Comparison of ENCODE assay signal across 9 cellular contexts in genomic region chr1:149846042-149846441, GRCh38. TPM values are rescaled to one million over a fixed set of nuclear protein-coding genes. Genes with fewer than 3 reads are reported as not detected.
DNase-seq lines count a peak whose midpoint lies in the region; TF ChIP-seq lines count a peak whose summit lies in the region.
"Had no signal": no experiment of that assay in that cellular context is flagged by ENCODE, and none has a peak within 500 bp of the region (broad histone marks: within the 10 kb centered on the region; RNA-seq: fewer than 3 reads in every experiment).

No MANE protein-coding gene starts in this region.

- no peaks in the 10 kb centered on the region for H3K27me3 Mint-ChIP-seq in activated CD4-positive, alpha-beta T cell treated with anti-CD3 and anti-CD28 coated beads, Interleukin-2, amount 10 ng/mL, durations not matched to agents 7 days and 5 days
- H3K27me3 Mint-ChIP-seq in brain: no peaks in the 10 kb centered on the region
- no peaks in the 10 kb centered on the region for H3K27me3 Mint-ChIP-seq in progenitor cell of endocrine pancreas

- POLR2A ChIA-PET in activated CD4-positive, alpha-beta T cell treated with anti-CD3 and anti-CD28 coated beads, Interleukin-2, amount 10 ng/mL, durations not matched to agents 7 days and 5 days (lab: Charles Lee): interaction anchor here (0.7 kb wide), 1 partner anchor 41 kb away, joined by 5 read pairs; a partner anchor contains a TSS

- TF ChIP-seq CTCF in OCI-LY3 (IDR thresholded peaks at IDR 0.05; ENCODE audit: low read depth, low read length) (no peak), brain (conservative IDR thresholded peaks at IDR 0.05) (no peak), progenitor cell of endocrine pancreas (IDR thresholded peaks at IDR 0.05; ENCODE audit: unreplicated experiment) (no peak)

- H3K4me3 Mint-ChIP-seq in activated CD4-positive, alpha-beta T cell treated with anti-CD3 and anti-CD28 coated beads, Interleukin-2, amount 10 ng/mL, durations not matched to agents 7 days and 5 days: peak overlapping the region; percentile 81
- H3K4me3 Mint-ChIP-seq in brain (peak overlapping the region; percentile 74 to 97 (median 90)), progenitor cell of endocrine pancreas (ENCODE audit: low read depth) (peak overlapping the region; percentile 79)

- H4K20me1 ChIP-seq in OCI-LY3 (ENCODE audit: insufficient read depth, low read length): peaks cover 45% of the 10 kb centered on the region

- CTCF ChIA-PET in activated CD4-positive, alpha-beta T cell treated with anti-CD3 and anti-CD28 coated beads, Interleukin-2, amount 10 ng/mL, durations not matched to agents 7 days and 5 days (lab: Charles Lee): no interaction called here

- H3K27ac ChIP-seq in OCI-LY3 (ENCODE audit: low read length): peak overlapping the region; percentile 83

- H3K36me3 Mint-ChIP-seq in activated CD4-positive, alpha-beta T cell treated with anti-CD3 and anti-CD28 coated beads, Interleukin-2, amount 10 ng/mL, durations not matched to agents 7 days and 5 days (ENCODE audit: low read depth): peaks cover 46% of the 10 kb centered on the region
- H3K36me3 Mint-ChIP-seq in brain: peaks cover 12% of the 10 kb centered on the region
- peaks cover 3% of the 10 kb centered on the region for H3K36me3 Mint-ChIP-seq in progenitor cell of endocrine pancreas (ENCODE audit: insufficient read depth)

- no peaks in the 10 kb centered on the region for H3K9me3 Mint-ChIP-seq in activated CD4-positive, alpha-beta T cell treated with anti-CD3 and anti-CD28 coated beads, Interleukin-2, amount 10 ng/mL, durations not matched to agents 7 days and 5 days
- H3K9me3 Mint-ChIP-seq in brain (no peaks in the 10 kb centered on the region), progenitor cell of endocrine pancreas (ENCODE audit: low read depth) (no peaks in the 10 kb centered on the region)

- peak overlapping the region; percentile 98 for H3K9ac ChIP-seq in OCI-LY3 (ENCODE audit: low read length)

- H3K4me2 ChIP-seq in OCI-LY3 (ENCODE audit: low read length): peak overlapping the region; percentile 99

- H3K79me2 ChIP-seq in OCI-LY3 (ENCODE audit: low read length): peaks cover 70% of the 10 kb centered on the region

- no peaks in the 10 kb centered on the region for H3K9me3 ChIP-seq in OCI-LY3 (ENCODE audit: insufficient read depth, low read length)

- H3K4me1 Mint-ChIP-seq in activated CD4-positive, alpha-beta T cell treated with anti-CD3 and anti-CD28 coated beads, Interleukin-2, amount 10 ng/mL, durations not matched to agents 7 days and 5 days: peaks cover 54% of the 10 kb centered on the region
- H3K4me1 Mint-ChIP-seq in brain: peaks cover 64% of the 10 kb centered on the region
- H3K4me1 Mint-ChIP-seq in progenitor cell of endocrine pancreas (ENCODE audit: low read depth): peaks cover 35% of the 10 kb centered on the region

- DNase-seq in activated CD4-positive, alpha-beta T cell treated with anti-CD3 and anti-CD28 coated beads, Interleukin-2, amount 10 ng/mL, durations not matched to agents 7 days and 5 days: peak; percentile 3
- DNase-seq in activated CD4-positive, alpha-beta T cell treated with anti-CD3 and anti-CD28 coated beads for 1 hour: no peak
- DNase-seq in progenitor cell of endocrine pancreas (ENCODE audit: low spot score, unreplicated experiment) (no peak), T-helper 9 cell (no peak), NCI-H2081 (lab: John Stamatoyannopoulos, UW) (no peak), NCI-H345 (lab: John Stamatoyannopoulos, UW) (no peak)
- DNase-seq: NCI-H2107 had no signal

- no peaks in the 10 kb centered on the region for H3K27me3 ChIP-seq in OCI-LY3 (ENCODE audit: low read depth, low read length)

- H3K4me3 ChIP-seq in OCI-LY3 (ENCODE audit: low read length): peak overlapping the region; percentile 94

- H3K27ac Mint-ChIP-seq in activated CD4-positive, alpha-beta T cell treated with anti-CD3 and anti-CD28 coated beads, Interleukin-2, amount 10 ng/mL, durations not matched to agents 7 days and 5 days: peak overlapping the region; percentile 92
- peak overlapping the region in 4 of 5 experiments; percentile 11 to 94 (median 58) for H3K27ac Mint-ChIP-seq in brain
- H3K27ac Mint-ChIP-seq in progenitor cell of endocrine pancreas: peak overlapping the region; percentile 89

- H3K36me3 ChIP-seq in OCI-LY3 (replicated peaks; ENCODE audit: low read depth, low read length): peaks cover 40% of the 10 kb centered on the region

- H3K4me1 ChIP-seq in OCI-LY3 (ENCODE audit: low read length): peaks cover 46% of the 10 kb centered on the region

- no peak overlapping the region for H2AFZ ChIP-seq in OCI-LY3 (ENCODE audit: low read depth, low read length)

RNA-seq across cellular contexts. Expression of gene BOLA1, which starts 53.3 kb away (rescaled TPM):
- total RNA-seq in activated CD4-positive, alpha-beta T cell treated with anti-CD3 and anti-CD28 coated beads, Interleukin-2, amount 10 ng/mL, durations not matched to agents 7 days and 5 days: 10 to 100 TPM; 20.3 to 20.6 TPM
- 39.0 TPM for polyA plus RNA-seq in brain (ENCODE audit: insufficient read depth, low read depth, low replicate concordance)
- total RNA-seq in progenitor cell of endocrine pancreas: 10.9 and 12.1 TPM in 2 replicates
